8 cellular contexts compared by ENCODE assay signal in the genomic region with DNA sequence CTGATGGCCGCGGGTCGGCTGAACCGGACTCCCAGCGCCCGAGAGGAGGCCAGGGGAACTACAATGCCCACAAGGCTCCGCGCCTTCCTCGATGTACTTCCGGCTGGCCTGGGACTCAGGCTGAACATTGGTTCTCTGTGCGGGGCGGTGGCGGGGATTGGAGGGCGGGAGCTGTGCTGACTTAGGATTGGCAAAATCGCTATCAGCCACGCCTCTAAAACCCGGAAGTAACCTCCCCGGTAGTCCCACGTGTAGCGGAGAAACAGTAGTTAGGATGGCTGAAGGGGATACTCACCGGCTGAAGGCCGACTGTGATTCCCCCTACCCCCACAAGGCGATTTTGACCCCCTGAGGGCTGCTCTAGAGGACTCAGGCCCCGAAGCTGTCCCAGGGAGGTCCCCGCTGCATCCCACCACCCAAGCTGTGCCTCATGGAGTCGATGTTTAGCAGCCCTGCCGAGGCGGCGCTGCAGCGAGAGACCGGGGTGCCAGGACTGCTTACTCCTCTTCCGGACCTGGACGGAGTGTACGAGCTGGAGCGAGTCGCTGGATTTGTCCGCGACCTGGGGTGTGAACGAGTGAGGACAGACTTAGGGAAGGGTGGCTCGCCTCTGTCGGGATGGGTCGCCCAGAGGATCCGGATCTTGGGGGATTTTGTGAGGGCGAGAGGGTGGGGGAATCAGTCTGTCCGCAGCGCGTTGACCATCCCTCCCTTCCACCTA.
DNase-seq lines count a peak whose midpoint lies in the region; TF ChIP-seq lines count a peak whose summit lies in the region.

Gene DPH2, plus strand, starts transcription at position 265 of the 721 bp plus-strand sequence. Its CDS starts 166 bp downstream, at position 431.

- peaks cover 13% of the 10 kb centered on the region for H3K79me2 ChIP-seq in Loucy (ENCODE audit: insufficient read depth, low read length)

- H3K9me3 Mint-ChIP-seq in nephron = no peaks in the 10 kb centered on the region
- H3K9me3 Mint-ChIP-seq in stimulated activated naive CD8-positive, alpha-beta T cell treated with anti-CD3 and anti-CD28 coated beads, Interleukin-15, Interleukin-2, amounts not matched to agents 100 ng/mL and 50 ng/mL, for 24 hours = no peaks in the 10 kb centered on the region

- DNase-seq in EH (ENCODE audit: low read depth) (peak; percentile 98), GOT3 (lab: John Stamatoyannopoulos, UW) (peak; percentile 76), fibroblast of pulmonary artery (ENCODE audit: low read depth) (peak; percentile 98)
- peak; percentile 94 for DNase-seq in activated T-helper 9 cell treated with anti-CD3 and anti-CD28 coated beads, Interleukin-2, amount 50 U/mL, for 16 hours (ENCODE audit: low read depth)

- peak within 1 kb of the TSS; percentile 93 to 96 (median 94) for H3K4me3 Mint-ChIP-seq in nephron
- peak within 1 kb of the TSS; percentile 94 for H3K4me3 Mint-ChIP-seq in stimulated activated naive CD8-positive, alpha-beta T cell treated with anti-CD3 and anti-CD28 coated beads, Interleukin-15, Interleukin-2, amounts not matched to agents 100 ng/mL and 50 ng/mL, for 24 hours

- no peaks in the 10 kb centered on the region for H3K27me3 ChIP-seq in Loucy (ENCODE audit: insufficient read depth, low read length, poor library complexity, severe bottlenecking)

- peak within 1 kb of the TSS in 1 of 3 experiments; percentile 35 for H3K27ac Mint-ChIP-seq in nephron
- H3K27ac Mint-ChIP-seq in stimulated activated naive CD8-positive, alpha-beta T cell treated with anti-CD3 and anti-CD28 coated beads, Interleukin-15, Interleukin-2, amounts not matched to agents 100 ng/mL and 50 ng/mL, for 24 hours = peak within 1 kb of the TSS; percentile 90

- no peaks in the 10 kb centered on the region for H4K20me1 ChIP-seq in Loucy (ENCODE audit: insufficient read depth, low read length, poor library complexity, severe bottlenecking)

- peak; percentile 75 for TF ChIP-seq POLR2A in Raji (IDR thresholded peaks at IDR 0.05; ENCODE audit: insufficient read depth, low read depth, low read length)

- peaks cover 16% of the 10 kb centered on the region for H3K4me1 ChIP-seq in Loucy (ENCODE audit: insufficient read depth, low read length, poor library complexity, severe bottlenecking)

- H3K4me2 ChIP-seq in Loucy (ENCODE audit: low read depth, low read length, poor library complexity, severe bottlenecking) = peak within 1 kb of the TSS; percentile 97

- H3K4me1 Mint-ChIP-seq in nephron = peaks cover 25% of the 10 kb centered on the region
- peaks cover 29% of the 10 kb centered on the region for H3K4me1 Mint-ChIP-seq in stimulated activated naive CD8-positive, alpha-beta T cell treated with anti-CD3 and anti-CD28 coated beads, Interleukin-15, Interleukin-2, amounts not matched to agents 100 ng/mL and 50 ng/mL, for 24 hours (ENCODE audit: low read depth)

- H3K9me2 ChIP-seq in Loucy (replicated peaks; ENCODE audit: low read depth, low read length) = no peaks in the 10 kb centered on the region

- H3K4me3 ChIP-seq in Loucy (ENCODE audit: low read length, poor library complexity, severe bottlenecking) = peak within 1 kb of the TSS; percentile 97
- H3K4me3 ChIP-seq in fibroblast of pulmonary artery (replicated peaks; ENCODE audit: low read depth, low read length) = peak within 1 kb of the TSS; percentile 97

- H2AFZ ChIP-seq in Loucy (ENCODE audit: low read length) = peak within 1 kb of the TSS; percentile 83

- no peaks in the 10 kb centered on the region; the same call in 1 of the 2 replicates for H3F3A ChIP-seq in Loucy (ENCODE audit: low read depth)

- TF ChIP-seq CTCF in Loucy (conservative IDR thresholded peaks at IDR 0.05; ENCODE audit: low read length) = no peak
- no peak for TF ChIP-seq CTCF in fibroblast of pulmonary artery (IDR thresholded peaks at IDR 0.05; ENCODE audit: low read length, missing control alignments)
- no peak for TF ChIP-seq CTCF in nephron (IDR thresholded peaks at IDR 0.05; ENCODE audit: unreplicated experiment in 3 of 3)

- peak within 1 kb of the TSS; percentile 74 for H3K9ac ChIP-seq in Loucy (ENCODE audit: low read depth, low read length, poor library complexity, severe bottlenecking)

- peaks cover 13% of the 10 kb centered on the region for H3K36me3 Mint-ChIP-seq in nephron (ENCODE audit: low read depth)
- peaks cover 17% of the 10 kb centered on the region for H3K36me3 Mint-ChIP-seq in stimulated activated naive CD8-positive, alpha-beta T cell treated with anti-CD3 and anti-CD28 coated beads, Interleukin-15, Interleukin-2, amounts not matched to agents 100 ng/mL and 50 ng/mL, for 24 hours (ENCODE audit: low read depth)

- no peaks in the 10 kb centered on the region for H3K36me3 ChIP-seq in Loucy (ENCODE audit: insufficient read depth, low read length)

- no peaks in the 10 kb centered on the region for H3K9me3 ChIP-seq in Loucy (ENCODE audit: insufficient read depth, low read depth, low read length)

- H3K27me3 Mint-ChIP-seq in nephron (ENCODE audit: low read depth) = no peaks in the 10 kb centered on the region
- no peaks in the 10 kb centered on the region for H3K27me3 Mint-ChIP-seq in stimulated activated naive CD8-positive, alpha-beta T cell treated with anti-CD3 and anti-CD28 coated beads, Interleukin-15, Interleukin-2, amounts not matched to agents 100 ng/mL and 50 ng/mL, for 24 hours

Comparison
In these comparisons a context has a peak if more than half of its experiments do, and no peak if none do; other contexts are left out.
1. Peak in every context shown above with its lines: DNase-seq and H3K4me3 ChIP-seq.